Comparison of ENCODE assay signal across 8 cellular contexts in genomic region chr18:23071285-23071684, GRCh38.
A peak's percentile ranks its signal among the peaks of the same experiment; 100 is the strongest.
DNase-seq lines count a peak whose midpoint lies in the region; ATAC-seq and TF ChIP-seq lines count a peak whose summit lies in the region.

No MANE protein-coding gene starts in this region.

- no peaks in the 10 kb centered on the region for H3K4me1 ChIP-seq in sigmoid colon
- no peaks in the 10 kb centered on the region for H3K4me1 ChIP-seq in esophagus muscularis mucosa

- peak; percentile 73 for DNase-seq in GM19238 (ENCODE audit: insufficient read length, low spot score)
- DNase-seq in activated naive CD8-positive, alpha-beta T cell treated with anti-CD3 and anti-CD28 coated beads, Interleukin-2, amount 50 U/mL, for 24 hours, result peak; percentile 70
- DNase-seq in sigmoid colon, result peak; percentile 70
- no peak for DNase-seq in NCI-H1436 (lab: John Stamatoyannopoulos, UW)
- DNase-seq in esophagus muscularis mucosa (ENCODE audit: extremely low spot score), result no peak
- DNase-seq in OCI-M2 (lab: John Stamatoyannopoulos, UW; ENCODE audit: unreplicated experiment), result no peak

- no peaks in the 10 kb centered on the region for H3K36me3 ChIP-seq in sigmoid colon
- no peaks in the 10 kb centered on the region for H3K36me3 ChIP-seq in esophagus muscularis mucosa

- no peaks in the 10 kb centered on the region for H3K27me3 Mint-ChIP-seq in T-helper 1 cell treated with Interleukin-12 subunit alpha and Interleukin-12 subunit beta and Interleukin-4 antibody, amounts not matched to agents 30 μg/mL and 1 μg/mL, for 36 hours (ENCODE audit: low read depth)
- no peaks in the 10 kb centered on the region for H3K27me3 Mint-ChIP-seq in activated naive CD8-positive, alpha-beta T cell treated with anti-CD3 and anti-CD28 coated beads, Interleukin-2, amount 50 U/mL, for 24 hours

- peaks cover 19% of the 10 kb centered on the region for H3K9me3 Mint-ChIP-seq in T-helper 1 cell treated with Interleukin-12 subunit alpha and Interleukin-12 subunit beta and Interleukin-4 antibody, amounts not matched to agents 30 μg/mL and 1 μg/mL, for 36 hours
- H3K9me3 Mint-ChIP-seq in activated naive CD8-positive, alpha-beta T cell treated with anti-CD3 and anti-CD28 coated beads, Interleukin-2, amount 50 U/mL, for 24 hours, result no peaks in the 10 kb centered on the region

- TF ChIP-seq EP300 in sigmoid colon (IDR thresholded peaks at IDR 0.05), result no peak
- no peak for TF ChIP-seq EP300 in esophagus muscularis mucosa (IDR thresholded peaks at IDR 0.05)

- TF ChIP-seq CTCF in sigmoid colon (IDR thresholded peaks at IDR 0.05) (no peak), esophagus muscularis mucosa (IDR thresholded peaks at IDR 0.05) (no peak)

- peak overlapping the region; percentile 94 for H3K27ac Mint-ChIP-seq in T-helper 1 cell treated with Interleukin-12 subunit alpha and Interleukin-12 subunit beta and Interleukin-4 antibody, amounts not matched to agents 30 μg/mL and 1 μg/mL, for 36 hours
- peak overlapping the region; percentile 76 for H3K27ac Mint-ChIP-seq in activated naive CD8-positive, alpha-beta T cell treated with anti-CD3 and anti-CD28 coated beads, Interleukin-2, amount 50 U/mL, for 24 hours

- WGBS in sigmoid colon, 2 donors, result 45 to 69% methylated on average over 5 of the region's 5 CpGs
- WGBS in esophagus muscularis mucosa, result 67% methylated on average over 5 of the region's 5 CpGs

- ATAC-seq in HG03159 (IDR thresholded peaks at IDR 0.05; ENCODE audit: unreplicated experiment), result peak; percentile 98
- peak; percentile 95 for ATAC-seq in activated naive CD8-positive, alpha-beta T cell treated with anti-CD3 and anti-CD28 coated beads, Interleukin-2, amount 50 U/mL, for 24 hours

- H3K4me3 Mint-ChIP-seq in T-helper 1 cell treated with Interleukin-12 subunit alpha and Interleukin-12 subunit beta and Interleukin-4 antibody, amounts not matched to agents 30 μg/mL and 1 μg/mL, for 36 hours, result peak overlapping the region; percentile 76
- H3K4me3 Mint-ChIP-seq in activated naive CD8-positive, alpha-beta T cell treated with anti-CD3 and anti-CD28 coated beads, Interleukin-2, amount 50 U/mL, for 24 hours, result peak overlapping the region; percentile 30

- no peaks in the 10 kb centered on the region for H3K27me3 ChIP-seq in sigmoid colon
- no peaks in the 10 kb centered on the region for H3K27me3 ChIP-seq in esophagus muscularis mucosa

- intact Hi-C loops in sigmoid colon (cut with DNase I), result no loop called here
- intact Hi-C loops in esophagus muscularis mucosa (cut with DNase I), result no loop called here

- H3K4me1 Mint-ChIP-seq in T-helper 1 cell treated with Interleukin-12 subunit alpha and Interleukin-12 subunit beta and Interleukin-4 antibody, amounts not matched to agents 30 μg/mL and 1 μg/mL, for 36 hours (ENCODE audit: low read depth), result peaks cover 49% of the 10 kb centered on the region
- H3K4me1 Mint-ChIP-seq in activated naive CD8-positive, alpha-beta T cell treated with anti-CD3 and anti-CD28 coated beads, Interleukin-2, amount 50 U/mL, for 24 hours, result peaks cover 41% of the 10 kb centered on the region

- H3K27ac ChIP-seq in sigmoid colon, result no peak overlapping the region
- no peak overlapping the region for H3K27ac ChIP-seq in esophagus muscularis mucosa (replicated peaks in 1 of 4)

- no peaks in the 10 kb centered on the region for H3K9me3 ChIP-seq in sigmoid colon
- no peaks in the 10 kb centered on the region for H3K9me3 ChIP-seq in esophagus muscularis mucosa

- TF ChIP-seq POLR2A in sigmoid colon (IDR thresholded peaks at IDR 0.05), result no peak
- TF ChIP-seq POLR2A in esophagus muscularis mucosa (IDR thresholded peaks at IDR 0.05; ENCODE audit: low read depth), result no peak

- peaks cover 19% of the 10 kb centered on the region for H3K36me3 Mint-ChIP-seq in T-helper 1 cell treated with Interleukin-12 subunit alpha and Interleukin-12 subunit beta and Interleukin-4 antibody, amounts not matched to agents 30 μg/mL and 1 μg/mL, for 36 hours (ENCODE audit: low read depth)
- no peaks in the 10 kb centered on the region for H3K36me3 Mint-ChIP-seq in activated naive CD8-positive, alpha-beta T cell treated with anti-CD3 and anti-CD28 coated beads, Interleukin-2, amount 50 U/mL, for 24 hours (ENCODE audit: low read depth)

- no peak overlapping the region for H3K4me3 ChIP-seq in sigmoid colon
- H3K4me3 ChIP-seq in esophagus muscularis mucosa, result no peak overlapping the region

Comparison
In these comparisons a context has a peak if more than half of its experiments do, and no peak if none do; other contexts are left out.
1. DNase-seq: peak in GM19238 (single experiment), activated naive CD8-positive, alpha-beta T cell treated with anti-CD3 and anti-CD28 coated beads, Interleukin-2, amount 50 U/mL, for 24 hours (single experiment) and sigmoid colon (single experiment); none in NCI-H1436 (single experiment), esophagus muscularis mucosa (single experiment) and OCI-M2 (single experiment).